ENCODE assay signal across 21 cellular contexts in the genomic region with DNA sequence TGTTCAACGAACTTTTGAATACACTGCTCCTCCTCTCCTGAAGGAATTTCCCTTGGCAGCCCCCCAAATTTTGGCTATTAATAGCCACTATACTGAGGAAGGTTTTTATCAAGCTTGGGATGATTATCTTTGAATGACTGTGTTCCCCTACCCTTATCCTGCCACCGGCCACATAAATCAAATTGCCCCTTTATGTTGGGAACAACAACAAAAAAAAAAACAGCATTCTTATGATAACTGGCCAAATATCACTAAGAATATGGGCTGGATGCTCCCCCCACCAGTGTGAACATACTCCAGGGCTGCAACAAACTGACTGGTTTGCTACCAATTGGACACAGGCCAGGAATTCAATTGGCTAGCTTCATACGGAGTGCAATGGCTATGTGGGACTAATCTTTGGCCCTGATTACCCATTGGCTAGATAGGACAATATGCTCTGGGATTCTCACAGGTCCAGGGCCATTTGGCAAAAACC. TPM values are rescaled to one million over a fixed set of nuclear protein-coding genes. Genes with fewer than 3 reads are reported as not detected.
A peak's percentile ranks its signal among the peaks of the same experiment; 100 is the strongest.
DNase-seq lines count a peak whose midpoint lies in the region; ATAC-seq and TF ChIP-seq lines count a peak whose summit lies in the region.
"Had no signal": no experiment of that assay in that cellular context is flagged by ENCODE, and none has a peak within 500 bp of the region (broad histone marks: within the 10 kb centered on the region; RNA-seq: fewer than 3 reads in every experiment).

No MANE protein-coding gene starts in this region.

- WGBS in testis, 2 donors = 25 to 35% methylated on average over 3 of the region's 3 CpGs

- TF ChIP-seq POLR2A in testis (IDR thresholded peaks at IDR 0.05) = no peak

- H3K9me3 ChIP-seq in right atrium auricular region (no peaks in the 10 kb centered on the region), testis (no peaks in the 10 kb centered on the region)

- H3K27ac ChIP-seq in right atrium auricular region = peak overlapping the region in 1 of 2 donors; percentile 59
- no peak overlapping the region for H3K27ac ChIP-seq in testis
- H3K27ac ChIP-seq: epithelial cell of prostate had no signal

- in situ Hi-C loops in ACHN (cut with HindIII; ENCODE audit: low pct_ligation_motif_present, low pct_unique_long_range_greater_than_20kb, low sequenced_read_pairs) = no loop called here

- intact Hi-C loops in Right ventricle myocardium inferior (cut with DNase I) (no loop called here), left ventricle myocardium superior (cut with micrococcal nuclease) (no loop called here), testis (cut with DNase I; ENCODE audit: low total_unique reads) (no loop called here)

- no peak for DNase-seq in Right ventricle myocardium inferior (ENCODE audit: missing footprints)
- no peak for DNase-seq in right atrium auricular region (ENCODE audit: low spot score)
- DNase-seq in dermis blood vessel endothelial cell = peak; percentile 89
- DNase-seq in left ventricle myocardium superior = no peak
- peak; percentile 84 for DNase-seq in testis
- DNase-seq in ACHN = no peak
- no peak for DNase-seq in germinal center (ENCODE audit: low spot score)
- no peak for DNase-seq in DMS 273 (lab: John Stamatoyannopoulos, UW; ENCODE audit: unreplicated experiment)
- DNase-seq: activated CD8-positive, alpha-beta memory T cell treated with anti-CD3 and anti-CD28 coated beads for 24 hours; CD8-positive, alpha-beta memory T cell; left colon; naive B cell; NCI-H146; NCI-H2227 treated with DMSO at 0.1 percent for 48 hours; NK-92 treated with Interleukin-12 subunit alpha and Interleukin-12 subunit beta, amount 100 ng/mL, for 24 hours; posterior cingulate gyrus; SIG-M5; stimulated activated naive CD8-positive, alpha-beta T cell treated with anti-CD3 and anti-CD28 coated beads, Interleukin-15, amount 100 ng/mL, for 72 hours had no signal

- H3K4me3 ChIP-seq in right atrium auricular region (no peak overlapping the region), testis (no peak overlapping the region)
- H3K4me3 ChIP-seq: coronary artery had no signal

- peak; percentile 92 for ATAC-seq in Right ventricle myocardium inferior
- peak; percentile 91 for ATAC-seq in left ventricle myocardium superior
- ATAC-seq: left colon; stimulated activated naive CD8-positive, alpha-beta T cell treated with anti-CD3 and anti-CD28 coated beads, Interleukin-15, amount 100 ng/mL, for 72 hours had no signal

- TF ChIP-seq CTCF in right atrium auricular region (IDR thresholded peaks at IDR 0.05) (no peak), testis (IDR thresholded peaks at IDR 0.05) (no peak)

- peaks cover 60% of the 10 kb centered on the region for H3K36me3 ChIP-seq in right atrium auricular region
- no peaks in the 10 kb centered on the region for H3K36me3 ChIP-seq in testis (ENCODE audit: low read depth, missing control alignments)

- H3K27me3 ChIP-seq in right atrium auricular region (no peaks in the 10 kb centered on the region), testis (no peaks in the 10 kb centered on the region)

- H3K4me1 ChIP-seq in right atrium auricular region (peaks cover 0 to 22% of the 10 kb centered on the region in 2 donors), testis (peaks cover 6% of the 10 kb centered on the region)

RNA-seq across cellular contexts. Expression of gene DUSP11, which starts 20.6 kb away (rescaled TPM):
- total RNA-seq in Right ventricle myocardium inferior (10.6 TPM), right atrium auricular region (10 to 100 TPM; 17.0 to 18.2 TPM), dermis blood vessel endothelial cell (23.9 and 34.2 TPM in 2 replicates), left ventricle myocardium superior (12.9 TPM), testis (10 to 100 TPM; 55.3 to 56.3 TPM)
- polyA plus RNA-seq in testis (ENCODE audit: insufficient read depth, low read depth, low replicate concordance) = 32.2 TPM

RNA-seq across cellular contexts. Expression of gene TPRKB, which starts 22.2 kb away (rescaled TPM):
- total RNA-seq in Right ventricle myocardium inferior (45.9 TPM), right atrium auricular region (10 to 100 TPM; 21.6 to 28.3 TPM), dermis blood vessel endothelial cell (29.8 and 45.9 TPM in 2 replicates), left ventricle myocardium superior (36.4 TPM), testis (10 to 100 TPM; 29.0 to 34.5 TPM)
- polyA plus RNA-seq in testis (ENCODE audit: insufficient read depth, low read depth, low replicate concordance) = 72.2 TPM

RNA-seq across cellular contexts. Expression of gene C2orf78, which starts 24.7 kb away (rescaled TPM):
- not detected for total RNA-seq in Right ventricle myocardium inferior
- not detected for total RNA-seq in right atrium auricular region
- total RNA-seq in dermis blood vessel endothelial cell = not detected in 2 replicates
- total RNA-seq in left ventricle myocardium superior = not detected
- 10 to 100 TPM in 1 of 2 donors, 1 to 10 TPM in 1; 3.5 to 18.6 TPM for total RNA-seq in testis
- 11.6 TPM for polyA plus RNA-seq in testis (ENCODE audit: insufficient read depth, low read depth, low replicate concordance)
- total RNA-seq: CD8-positive, alpha-beta memory T cell; left colon; T-helper 2 cell treated with Interferon-gamma antibody and Interleukin-4, amounts not matched to agents 100 ng/mL and 5 ng/mL, for 36 hours had no signal
- polyA plus RNA-seq: CD8-positive, alpha-beta memory T cell had no signal

Comparison
In these comparisons a context has a peak if more than half of its experiments do, and no peak if none do; other contexts are left out.
1. DNase-seq: peak in dermis blood vessel endothelial cell (single experiment) and testis (single experiment); none in Right ventricle myocardium inferior (single experiment), right atrium auricular region (single experiment), left ventricle myocardium superior (single experiment), ACHN (single experiment), germinal center (single experiment) and DMS 273 (single experiment).